Comparison of ENCODE assay signal across 7 cellular contexts in the genomic region with DNA sequence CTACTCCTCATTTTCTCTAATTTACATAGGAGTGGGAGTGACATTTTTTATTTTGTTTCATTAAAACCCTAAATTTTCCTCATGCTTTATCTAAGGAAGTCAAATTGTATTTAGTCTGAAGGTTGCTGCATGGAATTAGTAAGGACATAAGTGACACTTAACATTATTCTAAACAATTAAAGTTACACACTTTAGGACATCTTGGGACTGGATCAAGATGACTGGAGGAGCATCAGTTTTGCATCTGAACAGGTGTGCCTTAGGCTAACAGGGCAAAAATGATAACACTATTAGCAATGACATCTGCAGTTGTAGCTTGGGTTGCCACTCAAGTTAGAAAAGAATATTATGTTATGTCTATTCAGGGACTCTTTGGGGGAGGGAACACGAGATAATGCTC.
"Had no signal": no experiment of that assay in that cellular context is flagged by ENCODE, and none has a peak within 500 bp of the region (broad histone marks: within the 10 kb centered on the region; RNA-seq: fewer than 3 reads in every experiment).

No MANE protein-coding gene starts in this region.

- FAIRE-seq: GM12878, GM12891, GM12892, GM18507, GM19239 had no signal

- ATAC-seq: GM12878 had no signal

- DNase-seq: GDM1, GF-D8 had no signal

- H3K4me3 ChIP-seq: GM12878 had no signal
